In the genomic region with DNA sequence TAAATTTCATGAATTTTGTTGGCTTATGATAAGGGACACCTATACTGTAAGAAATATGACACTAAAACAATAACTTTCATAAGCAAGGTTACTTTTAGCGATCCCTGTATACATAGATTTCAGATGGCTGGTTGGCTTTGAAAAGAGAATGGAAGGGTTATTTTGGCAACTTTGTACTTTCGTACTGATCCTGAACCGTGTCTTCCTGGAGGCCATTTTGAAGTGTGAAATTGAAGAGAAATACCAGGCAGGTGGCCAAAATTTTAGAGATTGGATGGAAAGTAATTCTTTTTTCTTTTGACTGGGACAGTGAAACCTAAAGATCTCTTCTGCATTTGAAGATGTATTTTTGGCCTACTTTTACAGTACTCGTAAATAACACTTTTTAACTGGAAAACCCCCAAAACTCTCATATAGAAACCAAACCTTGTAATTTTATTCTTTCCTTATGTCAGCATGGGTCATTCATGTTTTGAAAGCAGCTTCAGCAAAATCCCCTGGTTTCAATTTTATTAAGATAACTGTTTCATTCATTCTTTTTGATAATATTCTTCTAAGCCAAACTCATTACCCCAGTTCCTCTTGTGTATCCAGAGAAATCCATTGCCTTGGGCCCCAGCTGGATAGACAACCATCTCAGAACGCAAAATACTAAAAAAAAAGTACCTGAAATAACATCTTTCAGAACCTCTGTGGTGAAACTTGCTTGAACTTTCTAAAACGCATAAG, we compare ENCODE assay signal across 11 cellular contexts. TPM values are rescaled to one million over a fixed set of nuclear protein-coding genes. Genes with fewer than 3 reads are reported as not detected.
DNase-seq lines count a peak whose midpoint lies in the region; ATAC-seq and TF ChIP-seq lines count a peak whose summit lies in the region.
"Had no signal": no experiment of that assay in that cellular context is flagged by ENCODE, and none has a peak within 500 bp of the region (broad histone marks: within the 10 kb centered on the region; RNA-seq: fewer than 3 reads in every experiment).

No MANE protein-coding gene starts in this region.

- H3K4me1 Mint-ChIP-seq in natural killer cell treated with Interleukin-12 subunit alpha and Interleukin-12 subunit beta and Interleukin-15 and Interleukin-18, amount 100 ng/mL, for 72 hours (ENCODE audit: low read depth in 2 of 2): peaks cover 33 to 43% of the 10 kb centered on the region in 2 donors
- no peaks in the 10 kb centered on the region for H3K4me1 Mint-ChIP-seq in natural killer cell
- H3K4me1 Mint-ChIP-seq in stimulated activated naive CD8-positive, alpha-beta T cell treated with anti-CD3 and anti-CD28 coated beads, Interleukin-15, amount 100 ng/mL, for 72 hours: peaks cover 44% of the 10 kb centered on the region

- peaks cover 0 to 5% of the 10 kb centered on the region in 2 donors for H3K27me3 Mint-ChIP-seq in natural killer cell treated with Interleukin-12 subunit alpha and Interleukin-12 subunit beta and Interleukin-15 and Interleukin-18, amount 100 ng/mL, for 72 hours
- peaks cover 0 to 3% of the 10 kb centered on the region in 2 donors for H3K27me3 Mint-ChIP-seq in natural killer cell (ENCODE audit: low read depth in 2 of 2)
- H3K27me3 Mint-ChIP-seq in stimulated activated naive CD8-positive, alpha-beta T cell treated with anti-CD3 and anti-CD28 coated beads, Interleukin-15, amount 100 ng/mL, for 72 hours: peaks cover 5% of the 10 kb centered on the region

- H3K27me3 ChIP-seq in esophagus muscularis mucosa: no peaks in the 10 kb centered on the region
- H3K27me3 ChIP-seq: pancreas had no signal

- no peak for TF ChIP-seq EP300 in esophagus muscularis mucosa (IDR thresholded peaks at IDR 0.05)

- H3K9me3 Mint-ChIP-seq in natural killer cell treated with Interleukin-12 subunit alpha and Interleukin-12 subunit beta and Interleukin-15 and Interleukin-18, amount 100 ng/mL, for 72 hours: no peaks in the 10 kb centered on the region
- no peaks in the 10 kb centered on the region for H3K9me3 Mint-ChIP-seq in natural killer cell
- H3K9me3 Mint-ChIP-seq in stimulated activated naive CD8-positive, alpha-beta T cell treated with anti-CD3 and anti-CD28 coated beads, Interleukin-15, amount 100 ng/mL, for 72 hours: no peaks in the 10 kb centered on the region

- no peaks in the 10 kb centered on the region for H3K4me1 ChIP-seq in esophagus muscularis mucosa
- H3K4me1 ChIP-seq: pancreas had no signal

- H3K9me3 ChIP-seq in esophagus muscularis mucosa: no peaks in the 10 kb centered on the region
- H3K9me3 ChIP-seq: pancreas had no signal

- H3K36me3 Mint-ChIP-seq in natural killer cell treated with Interleukin-12 subunit alpha and Interleukin-12 subunit beta and Interleukin-15 and Interleukin-18, amount 100 ng/mL, for 72 hours: peaks cover 5% of the 10 kb centered on the region
- H3K36me3 Mint-ChIP-seq in natural killer cell: no peaks in the 10 kb centered on the region

- no peak for TF ChIP-seq CTCF in natural killer cell (IDR thresholded peaks at IDR 0.05)
- no peak for TF ChIP-seq CTCF in esophagus muscularis mucosa (IDR thresholded peaks at IDR 0.05)

- intact Hi-C loops in natural killer cell (cut with micrococcal nuclease) (no loop called here), esophagus muscularis mucosa (cut with DNase I) (no loop called here)

- peak; percentile 83 to 88 for ATAC-seq in natural killer cell treated with Interleukin-12 subunit alpha and Interleukin-12 subunit beta and Interleukin-15 and Interleukin-18, amount 100 ng/mL, for 72 hours
- ATAC-seq in natural killer cell (no peak), GM21723 (IDR thresholded peaks at IDR 0.05; ENCODE audit: unreplicated experiment) (peak; percentile 92), HG03342 (IDR thresholded peaks at IDR 0.05; ENCODE audit: unreplicated experiment) (peak; percentile 91)
- ATAC-seq in stimulated activated naive CD8-positive, alpha-beta T cell treated with anti-CD3 and anti-CD28 coated beads, Interleukin-15, amount 100 ng/mL, for 72 hours: peak; percentile 90
- ATAC-seq: pancreas had no signal

- peak overlapping the region; percentile 61 for H3K4me3 Mint-ChIP-seq in natural killer cell treated with Interleukin-12 subunit alpha and Interleukin-12 subunit beta and Interleukin-15 and Interleukin-18, amount 100 ng/mL, for 72 hours
- H3K4me3 Mint-ChIP-seq in natural killer cell: no peak overlapping the region
- H3K4me3 Mint-ChIP-seq in stimulated activated naive CD8-positive, alpha-beta T cell treated with anti-CD3 and anti-CD28 coated beads, Interleukin-15, amount 100 ng/mL, for 72 hours: peak overlapping the region; percentile 45 to 50

- no peak overlapping the region for H3K4me3 ChIP-seq in esophagus muscularis mucosa
- H3K4me3 ChIP-seq: pancreas had no signal

- 82% methylated on average over 6 of the region's 6 CpGs for WGBS in esophagus muscularis mucosa

- no peak for DNase-seq in natural killer cell treated with Interleukin-12 subunit alpha and Interleukin-12 subunit beta and Interleukin-15 and Interleukin-18, amount 100 ng/mL, for 72 hours (ENCODE audit: low spot score)
- DNase-seq in natural killer cell (no peak), NCI-H524 (lab: John Stamatoyannopoulos, UW) (no peak), DMS79 treated with DMSO at 0.1 percent for 48 hours (lab: John Stamatoyannopoulos, UW) (no peak), esophagus muscularis mucosa (ENCODE audit: extremely low spot score) (no peak)
- DNase-seq in stimulated activated naive CD8-positive, alpha-beta T cell treated with anti-CD3 and anti-CD28 coated beads, Interleukin-15, amount 100 ng/mL, for 72 hours: peak; percentile 7 to 16
- DNase-seq: AML-193, anterior cingulate cortex, pancreas had no signal

- TF ChIP-seq POLR2A in esophagus muscularis mucosa (IDR thresholded peaks at IDR 0.05; ENCODE audit: low read depth): no peak

- no peak overlapping the region for H3K27ac ChIP-seq in esophagus muscularis mucosa (replicated peaks in 1 of 4)
- H3K27ac ChIP-seq: pancreas had no signal

- H3K36me3 ChIP-seq in esophagus muscularis mucosa: no peaks in the 10 kb centered on the region
- H3K36me3 ChIP-seq: pancreas had no signal

- H3K27ac Mint-ChIP-seq in natural killer cell treated with Interleukin-12 subunit alpha and Interleukin-12 subunit beta and Interleukin-15 and Interleukin-18, amount 100 ng/mL, for 72 hours: peak overlapping the region; percentile 93 to 97
- no peak overlapping the region for H3K27ac Mint-ChIP-seq in natural killer cell
- H3K27ac Mint-ChIP-seq in stimulated activated naive CD8-positive, alpha-beta T cell treated with anti-CD3 and anti-CD28 coated beads, Interleukin-15, amount 100 ng/mL, for 72 hours: peak overlapping the region; percentile 92 to 95

RNA-seq across cellular contexts. Expression of a gene that starts 38.4 kb away (rescaled TPM):
- total RNA-seq in natural killer cell treated with Interleukin-12 subunit alpha and Interleukin-12 subunit beta and Interleukin-15 and Interleukin-18, amount 100 ng/mL, for 72 hours: 10 to 100 TPM; 29.8 to 31.3 TPM
- 10 to 100 TPM; 25.6 to 35.4 (median 33.8) TPM for total RNA-seq in natural killer cell
- 10 to 100 TPM; 10.4 to 14.1 (median 12.4) TPM for total RNA-seq in esophagus muscularis mucosa

Comparison
In these comparisons a context has a peak if more than half of its experiments do, and no peak if none do; other contexts are left out.
1. ATAC-seq: peak in natural killer cell treated with Interleukin-12 subunit alpha and Interleukin-12 subunit beta and Interleukin-15 and Interleukin-18, amount 100 ng/mL, for 72 hours (2 of 2), GM21723 (single experiment), HG03342 (single experiment) and stimulated activated naive CD8-positive, alpha-beta T cell treated with anti-CD3 and anti-CD28 coated beads, Interleukin-15, amount 100 ng/mL, for 72 hours (single experiment); none in natural killer cell (0 of 3).
2. H3K27ac Mint-ChIP-seq: peak in natural killer cell treated with Interleukin-12 subunit alpha and Interleukin-12 subunit beta and Interleukin-15 and Interleukin-18, amount 100 ng/mL, for 72 hours (2 of 2) and stimulated activated naive CD8-positive, alpha-beta T cell treated with anti-CD3 and anti-CD28 coated beads, Interleukin-15, amount 100 ng/mL, for 72 hours (2 of 2); none in natural killer cell (0 of 2).
3. DNase-seq: peak in stimulated activated naive CD8-positive, alpha-beta T cell treated with anti-CD3 and anti-CD28 coated beads, Interleukin-15, amount 100 ng/mL, for 72 hours (2 of 2); none in natural killer cell treated with Interleukin-12 subunit alpha and Interleukin-12 subunit beta and Interleukin-15 and Interleukin-18, amount 100 ng/mL, for 72 hours (single experiment), natural killer cell (single experiment), NCI-H524 (0 of 2), DMS79 treated with DMSO at 0.1 percent for 48 hours (single experiment) and esophagus muscularis mucosa (single experiment).